ENCODE assay signal across 16 cellular contexts in genomic region chr1:95236784-95237575, GRCh38. TPM values are rescaled to one million over a fixed set of nuclear protein-coding genes. Genes with fewer than 3 reads are reported as not detected.
DNase-seq lines count a peak whose midpoint lies in the region; ATAC-seq and TF ChIP-seq lines count a peak whose summit lies in the region.
"Had no signal": no experiment of that assay in that cellular context is flagged by ENCODE, and none has a peak within 500 bp of the region (broad histone marks: within the 10 kb centered on the region; RNA-seq: fewer than 3 reads in every experiment).

No MANE protein-coding gene starts in this region.

- H3K27ac Mint-ChIP-seq in T-cell (no peak overlapping the region), progenitor cell of endocrine pancreas (no peak overlapping the region)

- peaks cover 20% of the 10 kb centered on the region for H3K4me1 ChIP-seq in DND-41 (ENCODE audit: insufficient read depth, low read length)

- peaks cover 14% of the 10 kb centered on the region for H3K9me3 ChIP-seq in DND-41 (ENCODE audit: insufficient read depth, low read length, severe bottlenecking)
- H3K9me3 ChIP-seq: body of pancreas had no signal

- H3K36me3 Mint-ChIP-seq in T-cell: peaks cover 42% of the 10 kb centered on the region
- peaks cover 49% of the 10 kb centered on the region for H3K36me3 Mint-ChIP-seq in progenitor cell of endocrine pancreas (ENCODE audit: insufficient read depth)

- TF ChIP-seq CTCF in DND-41 (IDR thresholded peaks at IDR 0.05; ENCODE audit: borderline replicate concordance, extremely low read depth, low read length, poor library complexity, severe bottlenecking): no peak
- no peak for TF ChIP-seq CTCF in fibroblast of villous mesenchyme (IDR thresholded peaks at IDR 0.05; ENCODE audit: insufficient read depth, low read depth, low read length)
- TF ChIP-seq CTCF in progenitor cell of endocrine pancreas (IDR thresholded peaks at IDR 0.05; ENCODE audit: unreplicated experiment): no peak
- TF ChIP-seq CTCF in omental fat pad (IDR thresholded peaks at IDR 0.05): no peak

- H3K36me3 ChIP-seq in DND-41 (ENCODE audit: insufficient read depth, low read length): peaks cover 44% of the 10 kb centered on the region

- CTCF ChIA-PET in T-cell (lab: Charles Lee): no interaction called here

- POLR2A ChIA-PET in T-cell (lab: Charles Lee): no interaction called here

- no peaks in the 10 kb centered on the region for H3K27me3 Mint-ChIP-seq in T-cell
- no peaks in the 10 kb centered on the region for H3K27me3 Mint-ChIP-seq in progenitor cell of endocrine pancreas

- H3K79me2 ChIP-seq in DND-41 (ENCODE audit: insufficient read depth, low read length): peaks cover 72% of the 10 kb centered on the region

- H2AFZ ChIP-seq in DND-41 (ENCODE audit: low read depth, low read length): no peak overlapping the region

- ATAC-seq in DND-41 (ENCODE audit: insufficient read depth, low read depth) (no peak), T-cell (replicated peaks in 1 of 4) (no peak), omental fat pad (ENCODE audit: low FRiP score) (no peak), HG02759 (IDR thresholded peaks at IDR 0.05; ENCODE audit: unreplicated experiment) (no peak)
- ATAC-seq: body of pancreas, left lung, right cardiac atrium had no signal

- H3K27ac ChIP-seq in DND-41 (ENCODE audit: low read length): no peak overlapping the region
- H3K27ac ChIP-seq: body of pancreas, left lung had no signal

- H3K4me2 ChIP-seq in DND-41 (ENCODE audit: insufficient read depth, low read length): peak overlapping the region; percentile 21; the same call in 1 of the 2 replicates

- H3K9ac ChIP-seq in DND-41 (ENCODE audit: low read depth, low read length): no peak overlapping the region

- DNase-seq in DND-41 (no peak), T-cell (no peak), fibroblast of villous mesenchyme (ENCODE audit: low read depth) (peak; percentile 12), progenitor cell of endocrine pancreas (ENCODE audit: low spot score, unreplicated experiment) (no peak), omental fat pad (ENCODE audit: low spot score) (no peak), cerebellum (ENCODE audit: low spot score) (no peak)
- DNase-seq in activated CD4-positive, alpha-beta T cell treated with anti-CD3 and anti-CD28 coated beads, Interleukin-2, amount 50 U/mL, for 4 hours: no peak
- DNase-seq: activated effector memory CD4-positive, alpha-beta T cell treated with anti-CD3 and anti-CD28 coated beads, Interleukin-2, amount 50 U/mL, for 16 hours; body of pancreas; C1 segment of cervical spinal cord; left lung; MG63; NCI-H187 treated with DMSO at 0.1 percent for 48 hours; NCI-H510A; right cardiac atrium had no signal

- no peaks in the 10 kb centered on the region for H4K20me1 ChIP-seq in DND-41 (ENCODE audit: insufficient read depth, low read length)

- peak overlapping the region in 2 of 3 donors; percentile 57 to 90 for H3K4me3 Mint-ChIP-seq in T-cell
- H3K4me3 Mint-ChIP-seq in progenitor cell of endocrine pancreas (ENCODE audit: low read depth): peak overlapping the region; percentile 45

- H3K4me1 Mint-ChIP-seq in T-cell (peaks cover 51 to 60% (median 57%) of the 10 kb centered on the region in 3 donors), progenitor cell of endocrine pancreas (ENCODE audit: low read depth) (peaks cover 19% of the 10 kb centered on the region)

- no peaks in the 10 kb centered on the region for H3K27me3 ChIP-seq in DND-41 (ENCODE audit: insufficient read depth, low read length, poor library complexity)
- H3K27me3 ChIP-seq: body of pancreas, left lung, MG63 had no signal

- no peak overlapping the region for H3K4me3 ChIP-seq in DND-41 (ENCODE audit: low read depth in 1 of 2, low read length in 2 of 2)
- H3K4me3 ChIP-seq in fibroblast of villous mesenchyme (ENCODE audit: low read depth, low read length): no peak overlapping the region
- H3K4me3 ChIP-seq: body of pancreas, left lung, MG63 had no signal

- peaks cover 0 to 9% (median 5%) of the 10 kb centered on the region in 3 donors for H3K9me3 Mint-ChIP-seq in T-cell
- peaks cover 19% of the 10 kb centered on the region for H3K9me3 Mint-ChIP-seq in progenitor cell of endocrine pancreas (ENCODE audit: low read depth)

RNA-seq across cellular contexts. Expression of gene RWDD3, which starts 3.0 kb away (rescaled TPM):
- total RNA-seq in T-cell (10 to 100 TPM; 16.7 to 23.4 (median 21.6) TPM), fibroblast of villous mesenchyme (10.0 and 13.8 TPM in 2 replicates), progenitor cell of endocrine pancreas (32.2 and 33.0 TPM in 2 replicates), omental fat pad (10 to 100 TPM in 1 of 4 donors, 1 to 10 TPM in 3; 3.7 to 13.1 (median 5.6) TPM), cerebellum (20.1 TPM)
